In genomic region chr10:72245949-72246525, GRCh38 we compare ENCODE assay signal across 1 cellular context.
TF ChIP-seq lines count a peak whose summit lies in the region.

No MANE protein-coding gene starts in this region.

TF ChIP-seq in HEK293, 187 proteins besides CTCF, POLR2A, EP300 and RAD21 (continued from another document):
- TF ChIP-seq BCL11B (tag by site-specific recombination; IDR thresholded peaks at IDR 0.05; ENCODE audit: low read depth) (no peak), ZNF202 (tag by site-specific recombination; IDR thresholded peaks at IDR 0.05; ENCODE audit: borderline replicate concordance) (no peak), ZBTB20 (tag by site-specific recombination; IDR thresholded peaks at IDR 0.05) (peak; percentile 52; the same call in 1 of the 2 replicates), ZNF580 (tag by site-specific recombination; IDR thresholded peaks at IDR 0.05) (0 out of 2 replicates have a peak, but pooled peaks have one; percentile 7)
TF ChIP-seq in HEK293: peak in this region for 7.
